In genomic region chr6:28895131-28895812, GRCh38 we compare ENCODE assay signal across 1 cellular context.
TF ChIP-seq lines count a peak whose summit lies in the region.

No MANE protein-coding gene starts in this region.

TF ChIP-seq in HepG2, 621 proteins besides CTCF, POLR2A, EP300 and RAD21 (continued from another document and continues in another):
- TF ChIP-seq ZNF407 (CRISPR knock-in tag; IDR thresholded peaks at IDR 0.05; ENCODE audit: not compliant biosample characterization) (no peak), THAP7 (CRISPR knock-in tag; IDR thresholded peaks at IDR 0.05) (no peak), ZMYM4 (CRISPR knock-in tag; IDR thresholded peaks at IDR 0.05) (peak; percentile 93), CCDC6 (CRISPR knock-in tag; IDR thresholded peaks at IDR 0.05) (no peak), CREB1 (IDR thresholded peaks at IDR 0.05) (no peak), CREB1 (CRISPR knock-in tag; IDR thresholded peaks at IDR 0.05) (peak; percentile 31; the same call in 1 of the 2 replicates), ZBTB7B (CRISPR knock-in tag; IDR thresholded peaks at IDR 0.05) (0 out of 2 replicates have a peak, but pooled peaks have one; percentile 25), SIN3B (IDR thresholded peaks at IDR 0.05; ENCODE audit: low read length) (peak; percentile 29; the same call in 1 of the 2 replicates), TARDBP (CRISPR knock-in tag; IDR thresholded peaks at IDR 0.05) (no peak), ZNF17 (CRISPR knock-in tag; IDR thresholded peaks at IDR 0.05) (0 out of 2 replicates have a peak, but pooled peaks have one; percentile 55), ELF1 (CRISPR knock-in tag; IDR thresholded peaks at IDR 0.05) (peak; percentile 81), ZNF292 (CRISPR knock-in tag; IDR thresholded peaks at IDR 0.05; ENCODE audit: borderline replicate concordance, low read depth) (no peak; the same call in 1 of the 2 replicates), ZBTB20 (CRISPR knock-in tag; IDR thresholded peaks at IDR 0.05; ENCODE audit: borderline replicate concordance, low read depth) (0 out of 2 replicates have a peak, but pooled peaks have one; percentile 18), SP2 (CRISPR knock-in tag; IDR thresholded peaks at IDR 0.05) (no peak), ZNF335 (CRISPR knock-in tag; IDR thresholded peaks at IDR 0.05) (0 out of 2 replicates have a peak, but pooled peaks have one; percentile 13), ZNF614 (CRISPR knock-in tag; IDR thresholded peaks at IDR 0.05; ENCODE audit: borderline replicate concordance) (peak; percentile 56; the same call in 1 of the 2 replicates), CSRNP1 (CRISPR knock-in tag; IDR thresholded peaks at IDR 0.05) (no peak), MED1 (CRISPR knock-in tag; IDR thresholded peaks at IDR 0.05) (peak; percentile 50; the same call in 1 of the 2 replicates), KLF9 (CRISPR knock-in tag; IDR thresholded peaks at IDR 0.05; ENCODE audit: low read depth) (no peak), TFE3 (CRISPR knock-in tag; IDR thresholded peaks at IDR 0.05) (no peak), SKI (IDR thresholded peaks at IDR 0.05; ENCODE audit: partially characterized antibody) (no peak), ZNF12 (CRISPR knock-in tag; IDR thresholded peaks at IDR 0.05) (peak; percentile 33; the same call in 1 of the 2 replicates), NBN (conservative IDR thresholded peaks at IDR 0.05) (no peak), ZNF740 (CRISPR knock-in tag; IDR thresholded peaks at IDR 0.05) (no peak), POGZ (CRISPR knock-in tag; IDR thresholded peaks at IDR 0.05) (peak; percentile 47; the same call in 1 of the 2 replicates), SRSF1 (optimal IDR thresholded peaks at IDR 0.05; ENCODE audit: low read depth, low read length) (peak; percentile 29), ZBTB38 (CRISPR knock-in tag; IDR thresholded peaks at IDR 0.05) (peak; percentile 37; the same call in 1 of the 2 replicates), TCF7L2 (IDR thresholded peaks at IDR 0.05; ENCODE audit: low read depth, low read length) (no peak), ZNF883 (CRISPR knock-in tag; IDR thresholded peaks at IDR 0.05; ENCODE audit: not compliant biosample characterization) (no peak), BRD4 (CRISPR knock-in tag; IDR thresholded peaks at IDR 0.05) (0 out of 2 replicates have a peak, but pooled peaks have one; percentile 56), NFYC (CRISPR knock-in tag; IDR thresholded peaks at IDR 0.05) (peak; percentile 80), IRF9 (CRISPR knock-in tag; IDR thresholded peaks at IDR 0.05; ENCODE audit: borderline replicate concordance) (no peak), ELF3 (CRISPR knock-in tag; IDR thresholded peaks at IDR 0.05) (0 out of 2 replicates have a peak, but pooled peaks have one; percentile 26), RFX1 (IDR thresholded peaks at IDR 0.05) (no peak), SMC3 (IDR thresholded peaks at IDR 0.05; ENCODE audit: low read length) (0 out of 2 replicates have a peak, but pooled peaks have one; percentile 8), ZFP82 (CRISPR knock-in tag; IDR thresholded peaks at IDR 0.05; ENCODE audit: borderline replicate concordance) (peak; percentile 40; the same call in 1 of the 2 replicates), KDM4B (CRISPR knock-in tag; IDR thresholded peaks at IDR 0.05) (no peak), MIXL1 (CRISPR knock-in tag; IDR thresholded peaks at IDR 0.05) (peak; percentile 95), ZBTB4 (CRISPR knock-in tag; IDR thresholded peaks at IDR 0.05; ENCODE audit: borderline replicate concordance) (no peak), ZFY (CRISPR knock-in tag; IDR thresholded peaks at IDR 0.05) (peak; percentile 10; the same call in 1 of the 2 replicates), POLR2G (IDR thresholded peaks at IDR 0.05; ENCODE audit: low read depth, low read length) (peak; percentile 97), HDAC1 (CRISPR knock-in tag; IDR thresholded peaks at IDR 0.05) (peak; percentile 17; the same call in 1 of the 2 replicates), FOXP1 (IDR thresholded peaks at IDR 0.05) (no peak), FOXP1 (CRISPR knock-in tag; IDR thresholded peaks at IDR 0.05) (no peak), ZNF777 (CRISPR knock-in tag; IDR thresholded peaks at IDR 0.05) (peak; percentile 24; the same call in 1 of the 2 replicates), ZSCAN30 (CRISPR knock-in tag; IDR thresholded peaks at IDR 0.05) (peak; percentile 70; the same call in 1 of the 2 replicates), GMEB2 (CRISPR knock-in tag; IDR thresholded peaks at IDR 0.05; ENCODE audit: low read depth) (no peak), NFIB (CRISPR knock-in tag; IDR thresholded peaks at IDR 0.05; ENCODE audit: borderline replicate concordance) (no peak)
